ENCODE assay signal across 8 cellular contexts in the genomic region with DNA sequence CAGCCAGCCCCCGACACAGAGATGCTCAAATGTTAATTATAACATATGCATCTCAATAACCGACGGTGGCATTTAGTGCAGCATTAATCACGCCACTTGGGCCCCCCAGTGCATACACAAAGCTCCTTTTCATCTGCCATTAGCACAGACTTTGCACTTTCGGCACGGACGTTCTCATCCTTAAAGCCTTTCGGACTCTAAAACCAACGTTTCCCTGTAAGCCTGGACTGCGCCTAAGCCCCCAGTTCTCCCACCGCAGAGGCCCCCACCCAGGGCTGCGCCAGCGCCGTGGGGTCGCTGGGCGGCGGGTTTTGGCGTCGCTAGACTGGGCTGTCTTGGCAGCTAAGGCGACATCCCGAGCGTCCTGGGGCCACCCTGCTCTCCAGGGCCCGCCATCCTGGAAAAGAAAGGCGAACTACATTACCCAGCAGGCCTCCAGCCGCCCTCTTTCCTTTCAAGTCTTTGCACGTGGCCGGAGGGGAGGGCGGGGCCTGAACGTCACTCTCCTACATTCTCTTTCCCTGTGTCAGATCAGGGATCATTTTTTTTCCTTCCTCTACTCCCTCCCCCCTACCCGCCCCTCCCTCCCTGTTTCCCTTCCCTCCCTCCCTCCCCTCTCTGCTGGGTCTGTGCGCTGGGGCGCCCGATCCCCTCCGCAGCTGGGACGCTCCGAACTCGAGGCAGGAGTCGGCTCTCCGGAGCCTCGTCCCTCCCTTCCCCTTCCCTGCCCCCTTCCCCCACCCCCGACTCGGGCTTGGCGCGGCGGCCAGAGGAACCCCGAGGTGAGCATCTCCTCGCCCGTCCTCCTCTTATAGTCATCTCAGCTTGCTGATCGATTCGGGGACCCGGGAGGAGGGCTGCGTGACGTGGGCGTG. TPM values are rescaled to one million over a fixed set of nuclear protein-coding genes. Genes with fewer than 3 reads are reported as not detected.
A peak's percentile ranks its signal among the peaks of the same experiment; 100 is the strongest.
DNase-seq lines count a peak whose midpoint lies in the region; ATAC-seq, FAIRE-seq and TF ChIP-seq lines count a peak whose summit lies in the region.

CTIF (plus strand) TSS at position 501 of the 875 bp plus-strand sequence. CDS start 80,535 bp downstream, outside the sequence.

- H3K36me3 Mint-ChIP-seq in Caco-2 (ENCODE audit: insufficient read depth, unreplicated experiment), result no peaks in the 10 kb centered on the region

- peak within 1 kb of the TSS; percentile 74 for H2AFZ ChIP-seq in endothelial cell of umbilical vein (ENCODE audit: low read depth, low read length)

- dilution Hi-C loops in endothelial cell of umbilical vein (cut with MboI; ENCODE audit: extremely low pct_ligation_motif_present, low sequenced_read_pairs), result no loop called here

- no peaks in the 10 kb centered on the region for H3K27me3 Mint-ChIP-seq in Caco-2 (ENCODE audit: insufficient read depth, unreplicated experiment)

- H3K9me3 Mint-ChIP-seq in Caco-2 (ENCODE audit: unreplicated experiment), result no peaks in the 10 kb centered on the region

- peak; percentile 78 for ATAC-seq in GM21367 (IDR thresholded peaks at IDR 0.05; ENCODE audit: unreplicated experiment)

- TF ChIP-seq POLR2A in endothelial cell of umbilical vein (IDR thresholded peaks at IDR 0.05; ENCODE audit: low read depth, low read length), result peak; percentile 87

- H3K9me1 ChIP-seq in endothelial cell of umbilical vein (replicated peaks; ENCODE audit: control insufficient read depth, extremely low read depth, insufficient read depth, low read length), result no peaks in the 10 kb centered on the region

- TF ChIP-seq CTCF in Caco-2 (IDR thresholded peaks at IDR 0.05; ENCODE audit: insufficient read depth in 1 of 2, low read depth in 1 of 2, low read length in 1 of 2, severe bottlenecking in 1 of 2, unreplicated experiment in 1 of 2) (no peak), endothelial cell of umbilical vein (IDR thresholded peaks at IDR 0.05; ENCODE audit: extremely low read depth in 1 of 2, insufficient read depth in 1 of 2, low read depth in 1 of 2, low read length in 2 of 2) (no peak)

- no peaks in the 10 kb centered on the region for H4K20me1 ChIP-seq in endothelial cell of umbilical vein (replicated peaks; ENCODE audit: control insufficient read depth, extremely low read depth, insufficient read depth, low read length)

- H3K36me3 ChIP-seq in Caco-2 (ENCODE audit: control insufficient read depth, insufficient read depth, low read length) (no peaks in the 10 kb centered on the region), endothelial cell of umbilical vein (ENCODE audit: control insufficient read depth in 2 of 2, extremely low read depth in 1 of 2, insufficient read depth in 2 of 2, low read length in 2 of 2) (no peaks in the 10 kb centered on the region), mesodermal cell (ENCODE audit: control insufficient read depth, insufficient read depth, low read length) (no peaks in the 10 kb centered on the region)

- DNase-seq in Caco-2 (peak; percentile 90 to 94), HT-29 (ENCODE audit: low spot score) (peak; percentile 81), NOMO-1 treated with DMSO at 0.1 percent for 48 hours (lab: John Stamatoyannopoulos, UW; ENCODE audit: unreplicated experiment) (peak; percentile 82), endothelial cell of umbilical vein (ENCODE audit: low read depth, low spot score) (peak; percentile 96)
- DNase-seq in activated CD8-positive, alpha-beta memory T cell treated with anti-CD3 and anti-CD28 coated beads, Interleukin-2, amount 50 U/mL, for 48 hours, result peak; percentile 80
- DNase-seq in stimulated activated CD8-positive, alpha-beta memory T cell treated with anti-CD3 and anti-CD28 coated beads, Interleukin-15, amount 100 ng/mL, for 48 hours (ENCODE audit: low read depth in 2 of 2), result peak; percentile 43 to 51

- H3K4me1 ChIP-seq in Caco-2 (peaks cover 22% of the 10 kb centered on the region), endothelial cell of umbilical vein (ENCODE audit: control insufficient read depth, extremely low read depth, insufficient read depth, low read length) (peaks cover 33% of the 10 kb centered on the region), mesodermal cell (ENCODE audit: control insufficient read depth, insufficient read depth, low read length, poor library complexity, severe bottlenecking) (peaks cover 26% of the 10 kb centered on the region)

- H3K27ac Mint-ChIP-seq in Caco-2 (ENCODE audit: unreplicated experiment), result peak within 1 kb of the TSS; percentile 48

- H3K27ac ChIP-seq in endothelial cell of umbilical vein (ENCODE audit: insufficient read depth, low read depth, low read length), result peak within 1 kb of the TSS; percentile 86
- H3K27ac ChIP-seq in mesodermal cell (ENCODE audit: low read depth, low read length, severe bottlenecking), result peak within 1 kb of the TSS; percentile 79

- FAIRE-seq in endothelial cell of umbilical vein (lab: Jason Lieb, UNC), result peak; percentile 94

- H3K27me3 ChIP-seq in Caco-2 (replicated peaks; ENCODE audit: control insufficient read depth, insufficient read depth, low read length), result no peaks in the 10 kb centered on the region
- H3K27me3 ChIP-seq in endothelial cell of umbilical vein (ENCODE audit: control insufficient read depth in 2 of 2, insufficient read depth in 2 of 2, low read length in 2 of 2), result no peaks in the 10 kb centered on the region

- WGBS in mesodermal cell (ENCODE audit: insufficient coverage in 2 of 2), 2 experiments, result 0 to 2% methylated on average over 29 to 38 of the region's 54 CpGs

- BruUV-seq in Caco-2 (replicated peaks; lab: Mats Ljungman, UMichigan) (no TSS peak), endothelial cell of umbilical vein (replicated peaks; lab: Mats Ljungman, UMichigan) (no TSS peak)

- peak within 1 kb of the TSS; percentile 65 for H3K4me3 ChIP-seq in Caco-2 (ENCODE audit: low read depth, low read length)
- H3K4me3 ChIP-seq in endothelial cell of umbilical vein (replicated peaks in 1 of 3; ENCODE audit: insufficient read depth in 1 of 3, low read depth in 1 of 3, low read length in 3 of 3), result peak within 1 kb of the TSS; percentile 73 to 86 (median 80)
- peak within 1 kb of the TSS; percentile 84 for H3K4me3 ChIP-seq in mesodermal cell (ENCODE audit: extremely low read depth, insufficient read depth, low read length, poor library complexity, severe bottlenecking)

- peak within 1 kb of the TSS; percentile 77 for H3K4me3 Mint-ChIP-seq in Caco-2 (ENCODE audit: unreplicated experiment)

- POLR2A ChIA-PET in Caco-2 (lab: Charles Lee) (no interaction called here), endothelial cell of umbilical vein (lab: Charles Lee) (no interaction called here)

- H3K79me2 ChIP-seq in endothelial cell of umbilical vein (ENCODE audit: control insufficient read depth, insufficient read depth, low read length), result peaks cover 25% of the 10 kb centered on the region

- H3K4me2 ChIP-seq in endothelial cell of umbilical vein (ENCODE audit: insufficient read depth, low read length), result peak within 1 kb of the TSS; percentile 76

- H3K4me1 Mint-ChIP-seq in Caco-2 (ENCODE audit: low read depth, unreplicated experiment), result no peaks in the 10 kb centered on the region

- H3K9me3 ChIP-seq in Caco-2, result no peaks in the 10 kb centered on the region
- no peaks in the 10 kb centered on the region for H3K9me3 ChIP-seq in endothelial cell of umbilical vein (replicated peaks; ENCODE audit: control insufficient read depth, insufficient read depth, low read length)
- H3K9me3 ChIP-seq in mesodermal cell (ENCODE audit: control insufficient read depth, low read length), result no peaks in the 10 kb centered on the region

- CTCF ChIA-PET in Caco-2 (lab: Charles Lee) (no interaction called here), endothelial cell of umbilical vein (lab: Charles Lee) (interaction anchor here (0.9 to 2.2 kb wide), 5 partner anchors 18 to 94 kb away, joined by 3 to 6 read pairs (median 3); no protein-coding TSS in a partner anchor)

- intact Hi-C loops in Caco-2 (cut with micrococcal nuclease; ENCODE audit: unreplicated experiment), result loop anchor here (1.0 kb wide), 1 partner anchor 50 kb away; no protein-coding TSS in a partner anchor
- intact Hi-C loops in endothelial cell of umbilical vein (cut with micrococcal nuclease), result loop anchor here (1.0 to 10.0 kb wide), 5 partner anchors 27 to 534 kb away; no protein-coding TSS in a partner anchor

- peak within 1 kb of the TSS; percentile 90 for H3K9ac ChIP-seq in endothelial cell of umbilical vein (replicated peaks; ENCODE audit: extremely low read depth, insufficient read depth, low read length)

TF ChIP-seq in endothelial cell of umbilical vein, 7 proteins besides CTCF, POLR2A, EP300 and RAD21:
- TF ChIP-seq JUN (IDR thresholded peaks at IDR 0.05; ENCODE audit: borderline replicate concordance, insufficient read depth, insufficient read length, low read depth) (no peak), FOS (IDR thresholded peaks at IDR 0.05; ENCODE audit: borderline replicate concordance, insufficient read depth, low read length) (peak; percentile 5), EZH2 (IDR thresholded peaks at IDR 0.05; ENCODE audit: borderline replicate concordance, low read depth, low read length, severe bottlenecking) (no peak), MAX (IDR thresholded peaks at IDR 0.05; ENCODE audit: insufficient read depth, insufficient read length) (peak; percentile 92), MYC (IDR thresholded peaks at IDR 0.05; ENCODE audit: low read depth, low read length) (peak; percentile 86), POLR2AphosphoS5 (IDR thresholded peaks at IDR 0.05; ENCODE audit: insufficient read depth, low read depth, low read length) (peak; percentile 67), GATA2 (IDR thresholded peaks at IDR 0.05; ENCODE audit: insufficient read depth, insufficient read length, low read depth, low read length) (no peak)

RNA-seq across cellular contexts. Expression of gene CTIF, which starts in this region (rescaled TPM):
- 19.9 and 21.4 TPM in 2 replicates for total RNA-seq in Caco-2 (2022)
- 8.3 and 10.4 TPM in 2 replicates for total RNA-seq in HT-29 (2014; rRNA removed; shearing (Covaris generic))
- total RNA-seq in endothelial cell of umbilical vein, result 49.4 and 57.7 TPM in 2 replicates
- 20.9 and 24.1 TPM in 2 replicates for polyA plus RNA-seq in endothelial cell of umbilical vein
- 13.1 and 19.0 TPM in 2 replicates for polyA plus RNA-seq in endothelial cell of umbilical vein (2011; cell fraction: cytosol; rRNA removed)
- polyA plus RNA-seq in endothelial cell of umbilical vein (2011; cell fraction: nucleus; rRNA removed), result 64.5 and 75.2 TPM in 2 replicates
- 25.8 and 30.4 TPM in 2 replicates for polyA plus RNA-seq in endothelial cell of umbilical vein (2012)
- polyA minus RNA-seq in endothelial cell of umbilical vein, result 43.4 and 54.5 TPM in 2 replicates
- 8.0 TPM for polyA minus RNA-seq in endothelial cell of umbilical vein (2011; cell fraction: cytosol; rRNA and poly(A)+ RNA removed)
- 61.2 and 104 TPM in 2 replicates for polyA minus RNA-seq in endothelial cell of umbilical vein (2011; cell fraction: nucleus; rRNA and poly(A)+ RNA removed)
- polyA plus RNA-seq in mesodermal cell (2013, experiment 1 of 2), result 29.8 TPM
- polyA plus RNA-seq in mesodermal cell (2013, experiment 2 of 2), result 26.5 TPM

Comparison
In these comparisons a context has a peak if more than half of its experiments do, and no peak if none do; other contexts are left out.
1. Peak in every context shown above with its lines: DNase-seq, ATAC-seq, H3K4me3 ChIP-seq and H3K27ac ChIP-seq.